Comparison of ENCODE assay signal across 24 cellular contexts in genomic region chr10:91289295-91289694, GRCh38.
A peak's percentile ranks its signal among the peaks of the same experiment; 100 is the strongest.
DNase-seq lines count a peak whose midpoint lies in the region; ATAC-seq, FAIRE-seq and TF ChIP-seq lines count a peak whose summit lies in the region.
"Had no signal": no experiment of that assay in that cellular context is flagged by ENCODE, and none has a peak within 500 bp of the region (broad histone marks: within the 10 kb centered on the region; RNA-seq: fewer than 3 reads in every experiment).

No MANE protein-coding gene starts in this region.

- no peak overlapping the region for H3K23ac ChIP-seq in mesenchymal stem cell (ENCODE audit: low read length in 2 of 2)

- H3K79me1 ChIP-seq in mesenchymal stem cell (replicated peaks; ENCODE audit: low read length, poor library complexity, severe bottlenecking) = no peaks in the 10 kb centered on the region

- no peak for TF ChIP-seq POLR2A in K562 (conservative IDR thresholded peaks at IDR 0.05)

- TF ChIP-seq EP300 in K562 (IDR thresholded peaks at IDR 0.05; ENCODE audit: low read length) = no peak

- H2BK12ac ChIP-seq in mesenchymal stem cell (ENCODE audit: low read length in 2 of 2) = no peak overlapping the region

- POLR2A ChIA-PET in K562 (lab: Yijun Ruan, JAX) = no interaction called here

- H2BK120ac ChIP-seq in mesenchymal stem cell (ENCODE audit: low read depth, low read length) = no peak overlapping the region

- no peak for FAIRE-seq in K562 (lab: Jason Lieb, UNC)
- FAIRE-seq: RCC 7860 had no signal

- H3K27me3 ChIP-seq in right cardiac atrium (ENCODE audit: control insufficient read depth, insufficient read depth) = no peaks in the 10 kb centered on the region
- H3K27me3 ChIP-seq in K562 (ENCODE audit: control insufficient read depth in 2 of 2, insufficient read depth in 2 of 2, low read length in 2 of 2) = peaks cover 0 to 15% of the 10 kb centered on the region in 2 experiments; a peak in 4 of 5 replicates
- peaks cover 0 to 12% of the 10 kb centered on the region in 2 experiments for H3K27me3 ChIP-seq in mesenchymal stem cell (ENCODE audit: control insufficient read depth in 1 of 2, insufficient read depth in 1 of 2, low read length in 2 of 2)

- no peaks in the 10 kb centered on the region for H4K20me1 ChIP-seq in K562 (replicated peaks; ENCODE audit: control insufficient read depth, insufficient read depth, low read length)

- no peaks in the 10 kb centered on the region for H3K79me2 ChIP-seq in K562 (ENCODE audit: control insufficient read depth, insufficient read depth, low read length)

- H3K9ac ChIP-seq in K562 (ENCODE audit: insufficient read depth in 1 of 2, low read depth in 2 of 2, low read length in 2 of 2) (no peak overlapping the region), mesenchymal stem cell (ENCODE audit: low read length) (no peak overlapping the region)

- H3K9me1 ChIP-seq in K562 (ENCODE audit: control insufficient read depth, insufficient read depth, low read length) = no peaks in the 10 kb centered on the region

- no peaks in the 10 kb centered on the region for H3K9me3 ChIP-seq in right cardiac atrium (ENCODE audit: control insufficient read depth, low read length)
- H3K9me3 ChIP-seq in K562 (replicated peaks; ENCODE audit: control insufficient read depth, insufficient read depth, low read depth, low read length) = no peaks in the 10 kb centered on the region
- no peaks in the 10 kb centered on the region for H3K9me3 ChIP-seq in mesenchymal stem cell (ENCODE audit: control insufficient read depth, low read length)

- no peak overlapping the region for H4K91ac ChIP-seq in mesenchymal stem cell (ENCODE audit: low read length)

- H3K4me2 ChIP-seq in K562 (ENCODE audit: insufficient read depth, low read length) (no peak overlapping the region), mesenchymal stem cell (ENCODE audit: low read length, poor library complexity, severe bottlenecking) (no peak overlapping the region)
- H3K4me2 ChIP-seq: GM23338 had no signal

- TF ChIP-seq CTCF in K562 (IDR thresholded peaks at IDR 0.05 in 2 of 3, conservative IDR thresholded peaks at IDR 0.05 in 1 of 3; ENCODE audit: insufficient read depth in 2 of 3, low read depth in 1 of 3, low read length in 3 of 3) (no peak), omental fat pad (IDR thresholded peaks at IDR 0.05) (no peak)

- H2AFZ ChIP-seq in K562 (ENCODE audit: low read depth, low read length) (no peak overlapping the region), mesenchymal stem cell (ENCODE audit: low read depth, low read length) (no peak overlapping the region)
- H2AFZ ChIP-seq: GM23338 had no signal

- no peak overlapping the region for H2BK15ac ChIP-seq in mesenchymal stem cell (ENCODE audit: low read depth, poor library complexity, severe bottlenecking)

- H3K36me3 ChIP-seq in K562 (ENCODE audit: control insufficient read depth, insufficient read depth, low read length) (no peaks in the 10 kb centered on the region), mesenchymal stem cell (ENCODE audit: control insufficient read depth in 1 of 2, insufficient read depth in 2 of 2, low read depth in 1 of 2, low read length in 2 of 2) (no peaks in the 10 kb centered on the region)

- H2BK5ac ChIP-seq in mesenchymal stem cell (ENCODE audit: low read depth, low read length, poor library complexity, severe bottlenecking) = no peak overlapping the region

- H3K4me3 ChIP-seq in right cardiac atrium (ENCODE audit: low read length) (no peak overlapping the region), K562 (no peak overlapping the region), mesenchymal stem cell (ENCODE audit: insufficient read depth in 1 of 2, low read depth in 1 of 2, low read length in 2 of 2) (no peak overlapping the region)
- H3K4me3 ChIP-seq: GM23338 had no signal

- no peak overlapping the region for H2AK5ac ChIP-seq in mesenchymal stem cell (ENCODE audit: low read length, severe bottlenecking)

- BruUV-seq in K562 (replicated peaks; lab: Mats Ljungman, UMichigan) = no TSS peak

- ATAC-seq in right cardiac atrium (no peak), Right ventricle myocardium inferior (no peak), K562 (no peak), GM18498 (IDR thresholded peaks at IDR 0.05; ENCODE audit: unreplicated experiment) (no peak), omental fat pad (ENCODE audit: low FRiP score) (no peak)
- ATAC-seq: GM23338, SK-N-SH treated with all-trans-retinoic acid at 6 μM for 48 hours had no signal

- CTCF ChIA-PET in K562 (lab: Yijun Ruan, JAX; ENCODE audit: low intra/inter-chr PET ratio) = no interaction called here

- no peak overlapping the region for H4K8ac ChIP-seq in mesenchymal stem cell (ENCODE audit: low read length)

- H3K4me1 ChIP-seq in right cardiac atrium (ENCODE audit: control insufficient read depth, insufficient read depth, low read length) (peaks cover 13% of the 10 kb centered on the region), K562 (replicated peaks in 1 of 2; ENCODE audit: control insufficient read depth in 2 of 2, insufficient read depth in 2 of 2, low read length in 2 of 2) (peaks cover 2 to 3% of the 10 kb centered on the region in 2 experiments; a peak in 2 of 5 replicates), mesenchymal stem cell (ENCODE audit: control insufficient read depth, insufficient read depth, low read depth, low read length) (no peaks in the 10 kb centered on the region)

- in situ Hi-C loops in K562 (cut with MboI) = loop anchor here (25.0 kb wide), 1 partner anchor 623 kb away; the partner anchor contains the start of genes BTAF1 and FGFBP3

- no peak overlapping the region for H3K4ac ChIP-seq in mesenchymal stem cell (ENCODE audit: low read depth in 1 of 2, low read length in 2 of 2)

- no peak overlapping the region for H3K14ac ChIP-seq in mesenchymal stem cell (ENCODE audit: low read length in 2 of 2)

- peak overlapping the region; percentile 23 for H3K27ac ChIP-seq in right cardiac atrium (ENCODE audit: low read length)
- no peak overlapping the region for H3K27ac ChIP-seq in K562 (ENCODE audit: extremely low read depth, low read depth, low read length)
- H3K27ac ChIP-seq in mesenchymal stem cell (ENCODE audit: low read length, poor library complexity, severe bottlenecking) = no peak overlapping the region
- H3K27ac ChIP-seq: C4-2B had no signal

- DNase-seq in right cardiac atrium (no peak), Right ventricle myocardium inferior (ENCODE audit: missing footprints) (no peak), K562 (ENCODE audit: extremely low read depth in 1 of 4, low spot score in 3 of 4) (no peak), mesenchymal stem cell (peak; percentile 60), DMS114 treated with DMSO at 0.1 percent for 48 hours (lab: John Stamatoyannopoulos, UW; ENCODE audit: unreplicated experiment) (no peak), DMS53 (lab: John Stamatoyannopoulos, UW) (no peak), omental fat pad (ENCODE audit: low spot score) (no peak)
- DNase-seq: 8988T; CD8-positive, alpha-beta memory T cell; HCEC 1CT; Karpas-422; NCI-H1417; NCI-H1694 treated with DMSO at 0.1 percent for 48 hours; NCI-H2081 treated with DMSO at 0.1 percent for 48 hours; NCI-H2171 treated with DMSO at 0.1 percent for 48 hours; NCI-H446; NCI-H526; OCI-M1; SHP77 had no signal

- no peak overlapping the region for H3K18ac ChIP-seq in mesenchymal stem cell (ENCODE audit: low read depth in 1 of 2, low read length in 2 of 2)

- no peak for TF ChIP-seq RAD21 in K562 (CRISPR knock-in tag; conservative IDR thresholded peaks at IDR 0.05 in 1 of 2, IDR thresholded peaks at IDR 0.05 in 1 of 2)

- intact Hi-C loops in right cardiac atrium (cut with DNase I) = no loop called here
- intact Hi-C loops in Right ventricle myocardium inferior (cut with DNase I) = no loop called here
- intact Hi-C loops in K562 (cut with micrococcal nuclease) = no loop called here

- 69% methylated on average over 1 of the region's 1 CpG for WGBS in right cardiac atrium
- 22% methylated on average over 1 of the region's 1 CpG for WGBS in K562 (ENCODE audit: insufficient coverage, low coverage, missing lambda C conversion rate)
- WGBS in mesenchymal stem cell = 73% methylated on average over 1 of the region's 1 CpG

TF ChIP-seq in K562, 482 proteins besides CTCF, POLR2A, EP300 and RAD21 (continues in another document):
- TF ChIP-seq RAD51 (IDR thresholded peaks at IDR 0.05; ENCODE audit: borderline replicate concordance, low read depth) (no peak), SRSF1 (IDR thresholded peaks at IDR 0.05; ENCODE audit: low read depth, low read length) (no peak), ELF4 (CRISPR knock-in tag; IDR thresholded peaks at IDR 0.05) (no peak), ZNF583 (CRISPR knock-in tag; IDR thresholded peaks at IDR 0.05) (no peak), ATF2 (CRISPR knock-in tag; IDR thresholded peaks at IDR 0.05) (no peak), NR2C1 (IDR thresholded peaks at IDR 0.05) (no peak), NR2C1 (tag; IDR thresholded peaks at IDR 0.05) (no peak), BRD9 (IDR thresholded peaks at IDR 0.05; ENCODE audit: low read depth, partially characterized antibody) (no peak), ARNT (IDR thresholded peaks at IDR 0.05) (no peak), CBFA2T3 (IDR thresholded peaks at IDR 0.05) (no peak)
